In genomic region chr19:19131989-19132388, GRCh38 we compare ENCODE assay signal across 16 cellular contexts. TPM values are rescaled to one million over a fixed set of nuclear protein-coding genes. Genes with fewer than 3 reads are reported as not detected.
A peak's percentile ranks its signal among the peaks of the same experiment; 100 is the strongest.
DNase-seq lines count a peak whose midpoint lies in the region; ATAC-seq, FAIRE-seq and TF ChIP-seq lines count a peak whose summit lies in the region.
"Had no signal": no experiment of that assay in that cellular context is flagged by ENCODE, and none has a peak within 500 bp of the region (broad histone marks: within the 10 kb centered on the region; RNA-seq: fewer than 3 reads in every experiment).

No MANE protein-coding gene starts in this region.

- TF ChIP-seq EP300 in GM12878 (IDR thresholded peaks at IDR 0.05; ENCODE audit: borderline replicate concordance in 1 of 2, control insufficient read depth in 1 of 2, low read depth in 2 of 2, low read length in 2 of 2) (no peak), esophagus muscularis mucosa (IDR thresholded peaks at IDR 0.05) (no peak)

- H4K20me1 ChIP-seq in GM23338 (replicated peaks; ENCODE audit: insufficient read depth) (peaks cover 15% of the 10 kb centered on the region), GM12878 (ENCODE audit: control insufficient read depth, insufficient read depth) (no peaks in the 10 kb centered on the region)

- in situ Hi-C loops in GM12878 (cut with MboI): no loop called here

- RAD21 ChIA-PET in GM12878 (lab: Charles Lee; ENCODE audit: unreplicated experiment): no interaction called here

- FAIRE-seq in GM12878 (lab: Jason Lieb, UNC): no peak
- FAIRE-seq: A204.1 had no signal

- H3K27me3 Mint-ChIP-seq in GM23338 (ENCODE audit: insufficient read depth, low read depth, poor library complexity) (peaks cover 15% of the 10 kb centered on the region), neural crest cell (ENCODE audit: low read depth) (no peaks in the 10 kb centered on the region)
- no peaks in the 10 kb centered on the region for H3K27me3 Mint-ChIP-seq in CD4-positive, alpha-beta memory T cell
- H3K27me3 Mint-ChIP-seq: CD4-positive, alpha-beta T cell had no signal

- peaks cover 3% of the 10 kb centered on the region; the same call in 1 of the 2 replicates for H3K79me2 ChIP-seq in GM23338 (replicated peaks; ENCODE audit: insufficient read depth)
- no peaks in the 10 kb centered on the region for H3K79me2 ChIP-seq in GM12878 (ENCODE audit: control insufficient read depth, insufficient read depth, low read length)

- H3K4me1 ChIP-seq in GM23338 (ENCODE audit: insufficient read depth) (peaks cover 5% of the 10 kb centered on the region; the same call in 1 of the 2 replicates), GM12878 (ENCODE audit: control insufficient read depth, insufficient read depth, low read length) (no peaks in the 10 kb centered on the region; the same call in 1 of the 2 replicates), esophagus muscularis mucosa (peaks cover 0 to 17% (median 5%) of the 10 kb centered on the region in 4 donors)
- H3K4me1 ChIP-seq in CD4-positive, alpha-beta memory T cell (ENCODE audit: insufficient read depth, low read length): peaks cover 5% of the 10 kb centered on the region

- H3K27ac ChIP-seq in GM23338 (ENCODE audit: low read depth): no peak overlapping the region
- no peak overlapping the region for H3K27ac ChIP-seq in GM12878 (ENCODE audit: control insufficient read depth, insufficient read depth)
- no peak overlapping the region for H3K27ac ChIP-seq in esophagus muscularis mucosa (replicated peaks in 1 of 4)
- no peak overlapping the region for H3K27ac ChIP-seq in CD4-positive, alpha-beta memory T cell (ENCODE audit: low read depth, low read length)
- H3K27ac ChIP-seq: C4-2B, KMS-11 had no signal

- no peak overlapping the region for H3K9ac ChIP-seq in GM12878 (ENCODE audit: control insufficient read depth, insufficient read depth, low read length)
- H3K9ac ChIP-seq: KMS-11 had no signal

- peaks cover 9% of the 10 kb centered on the region; the same call in 2 of the 3 replicates for H3K9me3 ChIP-seq in GM12878 (replicated peaks; ENCODE audit: control insufficient read depth, insufficient read depth, low read length)
- H3K9me3 ChIP-seq in esophagus muscularis mucosa: peaks cover 0 to 19% (median 14%) of the 10 kb centered on the region in 4 donors
- peaks cover 0 to 4% of the 10 kb centered on the region in 2 donors for H3K9me3 ChIP-seq in CD4-positive, alpha-beta memory T cell (ENCODE audit: control insufficient read depth in 1 of 2, low read length in 2 of 2)

- DNase-seq in GM23338 (ENCODE audit: low spot score): no peak
- DNase-seq in H7: peak; percentile 11
- no peak for DNase-seq in GM12878 (ENCODE audit: low read depth, low spot score)
- no peak for DNase-seq in neural crest cell (ENCODE audit: low read depth, low spot score)
- no peak for DNase-seq in esophagus muscularis mucosa (ENCODE audit: extremely low spot score)
- no peak for DNase-seq in CD4-positive, alpha-beta memory T cell
- DNase-seq in NCI-H82 (lab: John Stamatoyannopoulos, UW): no peak
- DNase-seq: AML-193; CD4-positive, alpha-beta T cell; DMS153; DMS79; GDM1 had no signal

- POLR2A ChIA-PET in GM12878 (lab: Charles Lee): interaction anchor here (0.5 kb wide), 1 partner anchor 97 kb away, joined by 3 read pairs; no protein-coding TSS in a partner anchor
- POLR2A ChIA-PET in CD4-positive, alpha-beta memory T cell (lab: Charles Lee; ENCODE audit: partially characterized antibody): no interaction called here

- H3K36me3 ChIP-seq in GM23338 (ENCODE audit: insufficient read depth) (no peaks in the 10 kb centered on the region), H7 (replicated peaks; ENCODE audit: control insufficient read depth, insufficient read depth, low read length) (no peaks in the 10 kb centered on the region; the same call in 1 of the 2 replicates), GM12878 (ENCODE audit: control insufficient read depth in 2 of 2, insufficient read depth in 2 of 2, low read length in 1 of 2) (no peaks in the 10 kb centered on the region), esophagus muscularis mucosa (peaks cover 0 to 22% (median 10%) of the 10 kb centered on the region in 4 donors)
- no peaks in the 10 kb centered on the region for H3K36me3 ChIP-seq in CD4-positive, alpha-beta memory T cell (ENCODE audit: insufficient read depth, low read length)

- intact Hi-C loops in GM12878 (cut with micrococcal nuclease; ENCODE audit: unreplicated experiment): no loop called here
- intact Hi-C loops in esophagus muscularis mucosa (cut with DNase I): no loop called here
- intact Hi-C loops in CD4-positive, alpha-beta memory T cell (cut with micrococcal nuclease): no loop called here

- H3K9me3 Mint-ChIP-seq in GM23338 (peaks cover 24% of the 10 kb centered on the region), neural crest cell (peaks cover 5% of the 10 kb centered on the region)
- H3K9me3 Mint-ChIP-seq in CD4-positive, alpha-beta memory T cell: peaks cover 0 to 11% (median 2%) of the 10 kb centered on the region in 8 donors
- H3K9me3 Mint-ChIP-seq: CD4-positive, alpha-beta T cell had no signal

- CTCF ChIA-PET in GM12878 (lab: Yijun Ruan, JAX): interaction anchor here (1.4 kb wide), 1 partner anchor 11 kb away, joined by 3 read pairs; no protein-coding TSS in a partner anchor
- CTCF ChIA-PET in CD4-positive, alpha-beta memory T cell (lab: Charles Lee; ENCODE audit: partially characterized antibody): interaction anchor here (0.8 kb wide), 1 partner anchor 9 kb away, joined by 3 read pairs; no protein-coding TSS in a partner anchor

- H3K36me3 Mint-ChIP-seq in GM23338 (ENCODE audit: low read depth) (peaks cover 50% of the 10 kb centered on the region), neural crest cell (ENCODE audit: low read depth) (peaks cover 10% of the 10 kb centered on the region)
- peaks cover 3 to 22% of the 10 kb centered on the region in 2 donors for H3K36me3 Mint-ChIP-seq in CD4-positive, alpha-beta memory T cell

- H2AFZ ChIP-seq in GM23338: no peak overlapping the region
- H2AFZ ChIP-seq in GM12878 (ENCODE audit: control insufficient read depth, low read depth, low read length): no peak overlapping the region

- H3K4me2 ChIP-seq in GM23338: no peak overlapping the region
- no peak overlapping the region for H3K4me2 ChIP-seq in GM12878 (ENCODE audit: control insufficient read depth, insufficient read depth)
- H3K4me2 ChIP-seq: KMS-11 had no signal

- H3K4me1 Mint-ChIP-seq in GM23338: peaks cover 4% of the 10 kb centered on the region
- peaks cover 2% of the 10 kb centered on the region for H3K4me1 Mint-ChIP-seq in neural crest cell
- H3K4me1 Mint-ChIP-seq in CD4-positive, alpha-beta memory T cell: peaks cover 1 to 8% (median 7%) of the 10 kb centered on the region in 4 donors

- no peaks in the 10 kb centered on the region for H3K9me2 ChIP-seq in GM23338 (ENCODE audit: insufficient read depth)

- WGBS in GM12878 (ENCODE audit: insufficient coverage, insufficient replicate concordance, low lambda C conversion rate, missing lambda C conversion rate): 94% methylated on average over 3 of the region's 3 CpGs
- WGBS in esophagus muscularis mucosa: 83% methylated on average over 3 of the region's 3 CpGs

- ATAC-seq in GM23338 (no peak), GM12878 (no peak)
- ATAC-seq: HCT116 had no signal

- TF ChIP-seq RAD21 in GM12878 (IDR thresholded peaks at IDR 0.05; ENCODE audit: insufficient read depth, low read depth, low read length): no peak

- no peak for TF ChIP-seq CTCF in GM23338 (conservative IDR thresholded peaks at IDR 0.05; ENCODE audit: low read depth in 2 of 2)
- TF ChIP-seq CTCF in GM12878 (IDR thresholded peaks at IDR 0.05 in 2 of 3, conservative IDR thresholded peaks at IDR 0.05 in 1 of 3; ENCODE audit: control insufficient read depth in 2 of 3, extremely low read depth in 1 of 3, insufficient read depth in 1 of 3, low read depth in 3 of 3, low read length in 3 of 3): no peak
- TF ChIP-seq CTCF in neural crest cell (conservative IDR thresholded peaks at IDR 0.05): no peak
- TF ChIP-seq CTCF in esophagus muscularis mucosa (IDR thresholded peaks at IDR 0.05): no peak

- H3K27ac Mint-ChIP-seq in GM23338 (no peak overlapping the region), neural crest cell (ENCODE audit: unreplicated experiment) (no peak overlapping the region)
- H3K27ac Mint-ChIP-seq in CD4-positive, alpha-beta memory T cell: no peak overlapping the region
- H3K27ac Mint-ChIP-seq: CD4-positive, alpha-beta T cell had no signal

- TF ChIP-seq POLR2A in GM12878 (IDR thresholded peaks at IDR 0.05; ENCODE audit: low read depth, low read length): no peak
- no peak for TF ChIP-seq POLR2A in esophagus muscularis mucosa (IDR thresholded peaks at IDR 0.05; ENCODE audit: low read depth)

- no peaks in the 10 kb centered on the region for H3K27me3 ChIP-seq in GM23338 (ENCODE audit: insufficient read depth)
- no peaks in the 10 kb centered on the region; the same call in 1 of the 2 replicates for H3K27me3 ChIP-seq in H7 (ENCODE audit: control insufficient read depth, insufficient read depth, low read length)
- H3K27me3 ChIP-seq in GM12878 (replicated peaks in 1 of 2; ENCODE audit: control insufficient read depth in 2 of 2, insufficient read depth in 2 of 2, low read length in 1 of 2): no peaks in the 10 kb centered on the region
- H3K27me3 ChIP-seq in esophagus muscularis mucosa: no peaks in the 10 kb centered on the region
- no peaks in the 10 kb centered on the region for H3K27me3 ChIP-seq in CD4-positive, alpha-beta memory T cell (ENCODE audit: insufficient read depth, low read length)

- SMC1A ChIA-PET in GM12878 (lab: Charles Lee; ENCODE audit: uncharacterized antibody, unreplicated experiment): no interaction called here

- 0 out of 2 replicates have a peak, but pooled peaks cover 4% of the 10 kb centered on the region for H3F3A ChIP-seq in GM23338 (replicated peaks; ENCODE audit: low read depth)

- BruUV-seq in GM12878 (replicated peaks; lab: Mats Ljungman, UMichigan): no TSS peak

- no peak overlapping the region; the same call in 2 of the 3 replicates for H3K4me3 Mint-ChIP-seq in GM23338
- peak overlapping the region; percentile 10 for H3K4me3 Mint-ChIP-seq in neural crest cell
- H3K4me3 Mint-ChIP-seq in CD4-positive, alpha-beta memory T cell: no peak overlapping the region
- H3K4me3 Mint-ChIP-seq: CD4-positive, alpha-beta T cell had no signal

- H3K4me3 ChIP-seq in GM23338 (no peak overlapping the region), H7 (ENCODE audit: insufficient read depth, low read depth, low read length) (no peak overlapping the region), GM12878 (no peak overlapping the region), esophagus muscularis mucosa (no peak overlapping the region)
- H3K4me3 ChIP-seq in CD4-positive, alpha-beta memory T cell (ENCODE audit: low read length in 2 of 2): no peak overlapping the region

RNA-seq across cellular contexts. Expression of gene TMEM161A, which starts 6.3 kb away (rescaled TPM):
- 59.3 and 59.5 TPM in 2 replicates for total RNA-seq in GM23338 (2014; rRNA removed; shearing (Covaris generic))
- 38.0 and 38.9 TPM in 2 replicates for polyA plus RNA-seq in GM23338 (2016; fragmentation: Nextera tagmentation; extraction: Ambion mirVana)
- total RNA-seq in H7 (2014; rRNA removed; shearing (Covaris generic)): 26.6 and 36.3 TPM in 2 replicates
- total RNA-seq in GM12878 (2013; cell fraction: nucleolus; rRNA removed): 46.2 and 47.6 TPM in 2 replicates
- 27.6 and 32.1 TPM in 2 replicates for total RNA-seq in GM12878 (2014; rRNA removed)
- total RNA-seq in GM12878 (2014; rRNA removed; fragmentation: Illumina TruSeq; extraction: Trizol): 8.4 and 9.1 TPM in 2 replicates
- total RNA-seq in GM12878 (2021): 27.7 and 28.3 TPM in 2 replicates
- polyA plus RNA-seq in GM12878 (2011; ENCODE audit: low read depth): 5.5 TPM
- 5.7 and 16.4 TPM in 2 replicates for polyA plus RNA-seq in GM12878 (2011; rRNA removed)
- polyA plus RNA-seq in GM12878 (2011; cell fraction: cytosol; rRNA removed): 27.9 and 35.4 TPM in 2 replicates
- 115 and 130 TPM in 2 replicates for polyA plus RNA-seq in GM12878 (2011; cell fraction: nucleus; rRNA removed)
- polyA plus RNA-seq in GM12878 (2012): 13.5 and 16.7 TPM in 2 replicates
- polyA plus RNA-seq in GM12878 (2014; fragmentation: Illumina TruSeq; extraction: Trizol): 0.79 and 7.3 TPM in 2 replicates
- polyA plus RNA-seq in GM12878 (2014; fragmentation: Nextera tagmentation; extraction: Ambion mirVana): 1 to 10 TPM; 1.1 to 2.0 TPM
- 37.1 and 43.9 TPM in 2 replicates for polyA plus RNA-seq in GM12878 (2014; rRNA removed)
- polyA plus RNA-seq in GM12878 (2016; fragmentation: Nextera tagmentation; extraction: Ambion mirVana): 10 to 100 TPM; 21.6 to 24.6 TPM
- 35.9 and 41.4 TPM in 2 replicates for polyA minus RNA-seq in GM12878 (2011; rRNA and poly(A)+ RNA removed)
- 16.3 and 17.4 TPM in 2 replicates for polyA minus RNA-seq in GM12878 (2011; cell fraction: cytosol; rRNA and poly(A)+ RNA removed)
- polyA minus RNA-seq in GM12878 (2011; cell fraction: nucleus; rRNA and poly(A)+ RNA removed): 31.8 and 53.4 TPM in 2 replicates
- 42.8 and 44.8 TPM in 2 replicates for total RNA-seq in neural crest cell
- 10 to 100 TPM; 12.0 to 26.8 (median 16.9) TPM for total RNA-seq in esophagus muscularis mucosa
- total RNA-seq in CD4-positive, alpha-beta memory T cell: 10 to 100 TPM; 22.5 to 25.1 TPM
- 10 to 100 TPM; 17.0 to 31.2 TPM for polyA plus RNA-seq in CD4-positive, alpha-beta memory T cell

RNA-seq across cellular contexts. Expression of gene MEF2B, which starts 38.1 kb away (rescaled TPM):
- total RNA-seq in GM23338 (2014; rRNA removed; shearing (Covaris generic)): 3.0 and 8.3 TPM in 2 replicates
- polyA plus RNA-seq in GM23338 (2016; fragmentation: Nextera tagmentation; extraction: Ambion mirVana) (7.4 and 8.1 TPM in 2 replicates), GM12878 (2011; rRNA removed) (0.69 and 1.8 TPM in 2 replicates), GM12878 (2014; fragmentation: Illumina TruSeq; extraction: Trizol) (4.2 and 10.0 TPM in 2 replicates), GM12878 (2014; fragmentation: Nextera tagmentation; extraction: Ambion mirVana) (under 1 TPM; 0.09 to 0.21 TPM), GM12878 (2014; rRNA removed) (22.7 and 33.8 TPM in 2 replicates), GM12878 (2016; fragmentation: Nextera tagmentation; extraction: Ambion mirVana) (10 to 100 TPM in 1 of 2 experiments, 1 to 10 TPM in 1; 7.8 to 11.3 TPM)
- total RNA-seq in H7 (2014; rRNA removed; shearing (Covaris generic)): 0.80 TPM in 1 of 2 replicates, not detected in the other
- total RNA-seq in GM12878 (2013; cell fraction: nucleolus; rRNA removed): 4.9 and 5.2 TPM in 2 replicates
- total RNA-seq in GM12878 (2014; rRNA removed) (13.6 and 17.9 TPM in 2 replicates), GM12878 (2014; rRNA removed; fragmentation: Illumina TruSeq; extraction: Trizol) (6.4 and 7.6 TPM in 2 replicates), GM12878 (2021) (33.0 and 36.6 TPM in 2 replicates), neural crest cell (1.4 and 1.5 TPM in 2 replicates), esophagus muscularis mucosa (not detected)
- 13.7 TPM for polyA plus RNA-seq in GM12878 (2011; ENCODE audit: low read depth)
- 4.8 and 5.5 TPM in 2 replicates for polyA plus RNA-seq in GM12878 (2011; cell fraction: cytosol; rRNA removed)
- 8.7 and 9.5 TPM in 2 replicates for polyA plus RNA-seq in GM12878 (2011; cell fraction: nucleus; rRNA removed)
- polyA plus RNA-seq in GM12878 (2012): 42.4 and 45.0 TPM in 2 replicates
- 0.59 and 3.2 TPM in 2 replicates for polyA minus RNA-seq in GM12878 (2011; rRNA and poly(A)+ RNA removed)
- polyA minus RNA-seq in GM12878 (2011; cell fraction: cytosol; rRNA and poly(A)+ RNA removed): 1.7 and 2.5 TPM in 2 replicates
- polyA minus RNA-seq in GM12878 (2011; cell fraction: nucleus; rRNA and poly(A)+ RNA removed): 2.1 and 3.3 TPM in 2 replicates
- total RNA-seq in CD4-positive, alpha-beta memory T cell: 1 to 10 TPM; 3.1 to 5.2 TPM
- polyA plus RNA-seq in CD4-positive, alpha-beta memory T cell: under 1 TPM in 1 of 2 donors, not detected in 1; 0.71 TPM

RNA-seq across cellular contexts. Expression of gene BORCS8, which starts 60.0 kb away (rescaled TPM):
- 16.4 and 18.8 TPM in 2 replicates for total RNA-seq in GM23338 (2014; rRNA removed; shearing (Covaris generic))
- polyA plus RNA-seq in GM23338 (2016; fragmentation: Nextera tagmentation; extraction: Ambion mirVana) (13.8 and 15.1 TPM in 2 replicates), GM12878 (2011; rRNA removed) (5.3 and 13.7 TPM in 2 replicates), GM12878 (2014; fragmentation: Illumina TruSeq; extraction: Trizol) (8.6 and 19.6 TPM in 2 replicates), GM12878 (2014; fragmentation: Nextera tagmentation; extraction: Ambion mirVana) (1 to 10 TPM; 3.7 to 6.0 TPM), GM12878 (2014; rRNA removed) (30.8 and 31.5 TPM in 2 replicates), GM12878 (2016; fragmentation: Nextera tagmentation; extraction: Ambion mirVana) (10 to 100 TPM; 39.0 to 40.3 TPM)
- 12.5 and 18.9 TPM in 2 replicates for total RNA-seq in H7 (2014; rRNA removed; shearing (Covaris generic))
- 31.6 and 35.8 TPM in 2 replicates for total RNA-seq in GM12878 (2013; cell fraction: nucleolus; rRNA removed)
- total RNA-seq in GM12878 (2014; rRNA removed) (31.1 and 33.5 TPM in 2 replicates), GM12878 (2014; rRNA removed; fragmentation: Illumina TruSeq; extraction: Trizol) (14.9 TPM in 2 replicates), GM12878 (2021) (25.8 and 27.1 TPM in 2 replicates), neural crest cell (23.6 and 28.0 TPM in 2 replicates), esophagus muscularis mucosa (10 to 100 TPM; 10.8 to 16.1 (median 12.5) TPM)
- polyA plus RNA-seq in GM12878 (2011; ENCODE audit: low read depth): 9.7 TPM
- 15.2 and 24.3 TPM in 2 replicates for polyA plus RNA-seq in GM12878 (2011; cell fraction: cytosol; rRNA removed)
- polyA plus RNA-seq in GM12878 (2011; cell fraction: nucleus; rRNA removed): 25.3 and 37.8 TPM in 2 replicates
- polyA plus RNA-seq in GM12878 (2012): 10.9 and 13.6 TPM in 2 replicates
- 8.3 and 14.1 TPM in 2 replicates for polyA minus RNA-seq in GM12878 (2011; rRNA and poly(A)+ RNA removed)
- polyA minus RNA-seq in GM12878 (2011; cell fraction: cytosol; rRNA and poly(A)+ RNA removed): 5.9 and 10.2 TPM in 2 replicates
- 6.8 and 16.6 TPM in 2 replicates for polyA minus RNA-seq in GM12878 (2011; cell fraction: nucleus; rRNA and poly(A)+ RNA removed)
- total RNA-seq in CD4-positive, alpha-beta memory T cell: 10 to 100 TPM; 36.0 to 41.2 TPM
- polyA plus RNA-seq in CD4-positive, alpha-beta memory T cell: 10 to 100 TPM; 24.4 to 29.2 TPM
